Comparison of ENCODE assay signal across 24 cellular contexts in the genomic region with DNA sequence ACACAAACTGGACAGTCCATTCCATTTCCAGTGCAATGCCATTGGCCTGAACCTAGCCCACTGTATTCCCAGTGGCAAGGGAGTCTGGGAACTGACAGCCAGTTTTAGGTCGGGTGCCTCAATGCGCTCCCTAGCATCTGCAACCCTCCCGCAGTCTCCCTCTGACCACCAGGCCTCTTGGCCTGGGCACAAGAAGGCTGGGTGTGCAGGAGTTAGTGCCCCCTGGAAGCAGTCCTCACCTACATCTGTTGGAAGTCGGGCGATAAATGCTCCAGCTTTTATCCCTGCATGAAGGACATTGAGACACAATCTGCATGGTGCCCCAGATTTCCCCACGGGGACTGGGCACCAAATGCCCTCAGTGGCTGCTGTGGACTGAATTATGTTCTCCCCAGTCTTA. TPM values are rescaled to one million over a fixed set of nuclear protein-coding genes. Genes with fewer than 3 reads are reported as not detected.
A peak's percentile ranks its signal among the peaks of the same experiment; 100 is the strongest.
DNase-seq lines count a peak whose midpoint lies in the region; ATAC-seq and TF ChIP-seq lines count a peak whose summit lies in the region.
"Had no signal": no experiment of that assay in that cellular context is flagged by ENCODE, and none has a peak within 500 bp of the region (broad histone marks: within the 10 kb centered on the region; RNA-seq: fewer than 3 reads in every experiment).

No MANE protein-coding gene starts in this region.

- no peaks in the 10 kb centered on the region for H3K36me3 ChIP-seq in BE2C
- H3K36me3 ChIP-seq in aorta (ENCODE audit: control insufficient read depth in 1 of 2, insufficient read depth in 2 of 2, low read length in 1 of 2), result no peaks in the 10 kb centered on the region
- H3K36me3 ChIP-seq: breast epithelium, esophagus muscularis mucosa had no signal

- H3K4me1 Mint-ChIP-seq in osteocyte (ENCODE audit: unreplicated experiment), result peaks cover 13% of the 10 kb centered on the region
- H3K4me1 Mint-ChIP-seq: CD4-positive, alpha-beta memory T cell had no signal

- H3K27me3 ChIP-seq in BE2C (no peaks in the 10 kb centered on the region), aorta (ENCODE audit: control insufficient read depth in 1 of 2, insufficient read depth in 2 of 2, low read length in 1 of 2) (no peaks in the 10 kb centered on the region)
- H3K27me3 ChIP-seq: hepatocyte had no signal

- no peak overlapping the region for H3K27ac Mint-ChIP-seq in osteocyte (ENCODE audit: unreplicated experiment)
- H3K27ac Mint-ChIP-seq: CD4-positive, alpha-beta memory T cell; endodermal cell had no signal

- H3K36me3 Mint-ChIP-seq in osteocyte (ENCODE audit: unreplicated experiment), result no peaks in the 10 kb centered on the region
- H3K36me3 Mint-ChIP-seq: CD4-positive, alpha-beta memory T cell had no signal

- no peaks in the 10 kb centered on the region for H3K9me3 Mint-ChIP-seq in osteocyte (ENCODE audit: unreplicated experiment)
- H3K9me3 Mint-ChIP-seq: CD4-positive, alpha-beta memory T cell had no signal

- TF ChIP-seq CTCF in BE2C (IDR thresholded peaks at IDR 0.05; ENCODE audit: low read depth, low read length) (no peak), coronary artery (IDR thresholded peaks at IDR 0.05) (no peak), osteocyte (IDR thresholded peaks at IDR 0.05) (no peak)

- H3K9me3 ChIP-seq in BE2C (no peaks in the 10 kb centered on the region), aorta (ENCODE audit: control insufficient read depth, low read length) (no peaks in the 10 kb centered on the region)
- H3K9me3 ChIP-seq: breast epithelium, esophagus muscularis mucosa had no signal

- WGBS in aorta, 2 donors, result 94 to 95% methylated on average over 6 of the region's 6 CpGs

- H3K27me3 Mint-ChIP-seq in osteocyte (ENCODE audit: unreplicated experiment), result peaks cover 27% of the 10 kb centered on the region

- no peak for ATAC-seq in aorta (ENCODE audit: low FRiP score)
- ATAC-seq: HCT116 had no signal

- DNase-seq in 8988T (peak; percentile 10), BE2C (peak; percentile 1), coronary artery (ENCODE audit: low spot score) (peak; percentile 62), osteocyte (ENCODE audit: extremely low spot score, unreplicated experiment) (peak; percentile 59), DMS53 treated with DMSO at 0.1 percent for 48 hours (lab: John Stamatoyannopoulos, UW; ENCODE audit: unreplicated experiment) (no peak), GM19238 (ENCODE audit: insufficient read length, low spot score) (no peak), aorta (no peak)
- DNase-seq: activated gamma-delta T cell treated with Interleukin-2 at 50 U/mL for 16 hours; amniotic stem cell; CD4-positive, alpha-beta memory T cell; cortex of kidney; foreskin melanocyte; NCI-H1092 treated with DMSO at 0.1 percent for 48 hours; NCI-H187 treated with DMSO at 0.1 percent for 48 hours; stimulated activated CD4-positive, alpha-beta T cell treated with anti-CD3 and anti-CD28 coated beads, Interleukin-4, amount 100 ng/mL, for 1 hour; stimulated activated naive CD4-positive, alpha-beta T cell had no signal

- intact Hi-C loops in aorta (cut with DNase I), result no loop called here

- H3K27ac ChIP-seq in coronary artery (no peak overlapping the region), aorta (ENCODE audit: low read depth in 1 of 2, low read length in 2 of 2) (no peak overlapping the region)
- H3K27ac ChIP-seq: breast epithelium, esophagus muscularis mucosa, hepatocyte had no signal

- H3K4me3 ChIP-seq in BE2C (ENCODE audit: low read depth, low read length), result no peak overlapping the region
- H3K4me3 ChIP-seq in coronary artery, result no peak overlapping the region
- H3K4me3 ChIP-seq in aorta (ENCODE audit: low read length in 2 of 2), result no peak overlapping the region
- H3K4me3 ChIP-seq: breast epithelium, esophagus muscularis mucosa, hepatocyte had no signal

- H3K4me1 ChIP-seq in BE2C (no peaks in the 10 kb centered on the region), aorta (ENCODE audit: control insufficient read depth in 1 of 2, insufficient read depth in 2 of 2, low read length in 2 of 2) (no peaks in the 10 kb centered on the region)
- H3K4me1 ChIP-seq: breast epithelium had no signal

- H3K4me3 Mint-ChIP-seq in osteocyte (ENCODE audit: unreplicated experiment), result no peak overlapping the region
- H3K4me3 Mint-ChIP-seq: CD4-positive, alpha-beta memory T cell; endodermal cell had no signal

RNA-seq across cellular contexts. Expression of gene C3orf22, which starts 12.7 kb away (rescaled TPM):
- not detected for polyA plus RNA-seq in BE2C (2012; ENCODE audit: insufficient read depth, insufficient read length, low read depth)
- total RNA-seq in osteocyte (not detected in 2 replicates), aorta (not detected)
- polyA plus RNA-seq in aorta, result not detected
- total RNA-seq: breast epithelium; CD4-positive, alpha-beta memory T cell; endodermal cell; esophagus muscularis mucosa; hepatocyte; lung microvascular endothelial cell; RPMI7951; T-helper 2 cell treated with Interferon-gamma antibody and Interleukin-4, amounts not matched to agents 100 ng/mL and 5 ng/mL, for 36 hours had no signal
- polyA plus RNA-seq: CD4-positive, alpha-beta memory T cell; hepatocyte had no signal

RNA-seq across cellular contexts. Expression of gene CHST13, which starts 22.1 kb away (rescaled TPM):
- not detected for polyA plus RNA-seq in BE2C (2012; ENCODE audit: insufficient read depth, insufficient read length, low read depth)
- total RNA-seq in osteocyte (not detected in 2 replicates), aorta (under 1 TPM; 0.33 to 0.55 TPM)
- polyA plus RNA-seq in aorta, result not detected
- total RNA-seq: lung microvascular endothelial cell; RPMI7951; T-helper 2 cell treated with Interferon-gamma antibody and Interleukin-4, amounts not matched to agents 100 ng/mL and 5 ng/mL, for 36 hours had no signal
- polyA plus RNA-seq: CD4-positive, alpha-beta memory T cell had no signal

RNA-seq across cellular contexts. Expression of gene UROC1, which starts 28.4 kb away (rescaled TPM):
- not detected for polyA plus RNA-seq in BE2C (2012; ENCODE audit: insufficient read depth, insufficient read length, low read depth)
- total RNA-seq in osteocyte (not detected in 2 replicates), aorta (not detected)
- not detected for polyA plus RNA-seq in aorta
- total RNA-seq: breast epithelium; CD4-positive, alpha-beta memory T cell; endodermal cell; esophagus muscularis mucosa; lung microvascular endothelial cell; RPMI7951; T-helper 2 cell treated with Interferon-gamma antibody and Interleukin-4, amounts not matched to agents 100 ng/mL and 5 ng/mL, for 36 hours had no signal
- polyA plus RNA-seq: CD4-positive, alpha-beta memory T cell had no signal

Comparison
In these comparisons a context has a peak if more than half of its experiments do, and no peak if none do; other contexts are left out.
1. DNase-seq: peak in 8988T (single experiment), BE2C (single experiment), coronary artery (single experiment) and osteocyte (single experiment); none in DMS53 treated with DMSO at 0.1 percent for 48 hours (single experiment), GM19238 (single experiment) and aorta (0 of 2).